In the genomic region with DNA sequence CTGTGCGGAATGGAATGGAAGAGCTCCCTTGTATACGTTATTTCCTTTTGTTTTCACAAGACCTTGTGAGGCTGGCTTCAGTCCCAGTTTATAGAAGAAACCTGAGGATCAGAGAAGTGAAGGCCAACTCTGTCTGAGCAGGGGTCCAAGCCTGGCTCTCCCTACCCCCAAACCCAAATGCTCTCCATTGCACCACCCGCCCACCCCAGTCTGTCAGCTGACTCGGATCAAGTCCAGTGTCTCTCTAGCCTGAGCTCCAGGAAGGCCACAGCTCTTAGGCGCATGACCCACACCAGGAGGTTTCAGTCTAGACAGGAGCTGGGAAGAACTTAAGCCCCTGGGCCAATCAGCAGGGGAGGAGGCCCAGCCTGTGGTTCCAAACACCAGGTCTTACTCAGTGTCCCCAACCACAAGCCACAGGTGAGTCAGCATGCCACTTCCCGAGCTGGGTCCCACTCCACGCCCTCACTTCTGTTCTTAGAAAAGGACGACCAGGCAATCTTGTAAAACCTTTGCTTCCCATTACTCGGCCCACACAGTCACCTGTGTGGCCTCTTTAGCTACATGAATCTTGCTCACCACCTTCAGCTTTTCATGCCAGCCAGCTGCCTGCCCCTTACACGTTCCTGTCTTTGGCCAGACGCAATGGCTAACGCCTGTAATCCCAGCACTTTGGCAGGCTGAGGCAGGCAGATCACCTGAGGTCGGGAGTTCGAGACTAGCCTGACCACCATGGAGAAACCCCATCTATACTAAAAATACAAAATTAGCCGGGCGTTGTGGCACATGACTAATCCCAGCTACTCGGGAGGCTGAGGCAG, we compare ENCODE assay signal across 8 cellular contexts. TPM values are rescaled to one million over a fixed set of nuclear protein-coding genes. Genes with fewer than 3 reads are reported as not detected.
A peak's percentile ranks its signal among the peaks of the same experiment; 100 is the strongest.
DNase-seq lines count a peak whose midpoint lies in the region; ATAC-seq, FAIRE-seq and TF ChIP-seq lines count a peak whose summit lies in the region.

No MANE protein-coding gene starts in this region.

- no peak for TF ChIP-seq EP300 in SK-N-SH (IDR thresholded peaks at IDR 0.05; ENCODE audit: borderline replicate concordance in 1 of 2, low read depth in 1 of 2, low read length in 1 of 2)

- TF ChIP-seq CTCF in SK-N-SH (IDR thresholded peaks at IDR 0.05) (no peak), kidney epithelial cell (IDR thresholded peaks at IDR 0.05; ENCODE audit: insufficient read depth, low read length, poor library complexity, severe bottlenecking) (no peak)

- H3F3A ChIP-seq in SK-N-SH (replicated peaks; ENCODE audit: insufficient read depth) = peaks cover 2% of the 10 kb centered on the region

- ATAC-seq in HG03064 (IDR thresholded peaks at IDR 0.05; ENCODE audit: low read depth, unreplicated experiment) = peak; percentile 34

- no peaks in the 10 kb centered on the region for H3K9me3 ChIP-seq in SK-N-SH

- H3K4me1 Mint-ChIP-seq in activated naive CD8-positive, alpha-beta T cell (ENCODE audit: low read depth) = peaks cover 78% of the 10 kb centered on the region

- H2AFZ ChIP-seq in SK-N-SH (ENCODE audit: low read depth) = no peak overlapping the region

- H3K36me3 Mint-ChIP-seq in activated naive CD8-positive, alpha-beta T cell = peaks cover 4% of the 10 kb centered on the region

- CTCF ChIA-PET in SK-N-SH (lab: Yijun Ruan, JAX) = interaction anchor here (1.0 to 1.6 kb wide), 3 partner anchors 22 to 115 kb away, joined by 3 to 4 read pairs (median 3); partner anchors contain the start of gene CKLF

- H3K27ac ChIP-seq in SK-N-SH (ENCODE audit: low read depth in 2 of 2, low read length in 1 of 2) = peak overlapping the region in 1 of 2 experiments; percentile 17; a peak in 1 of 4 replicates

- DNase-seq in GM18507 (ENCODE audit: extremely low spot score, insufficient read length, low read depth) (peak; percentile 54), SK-N-SH (no peak), kidney epithelial cell (ENCODE audit: low read depth) (peak; percentile 97), NCI-H1436 (lab: John Stamatoyannopoulos, UW) (no peak), NCI-H2196 (lab: John Stamatoyannopoulos, UW; ENCODE audit: unreplicated experiment) (no peak)
- DNase-seq in stimulated activated CD8-positive, alpha-beta memory T cell treated with anti-CD3 and anti-CD28 coated beads, Interleukin-2, amount 100 ng/mL, for 48 hours (ENCODE audit: low read depth in 2 of 2) = peak; percentile 88 to 95

- no peaks in the 10 kb centered on the region for H3K9me3 Mint-ChIP-seq in activated naive CD8-positive, alpha-beta T cell (ENCODE audit: low read depth)

- H3K27me3 ChIP-seq in SK-N-SH (ENCODE audit: insufficient read depth) = no peaks in the 10 kb centered on the region
- H3K27me3 ChIP-seq in kidney epithelial cell (ENCODE audit: control insufficient read depth, insufficient read depth, low read length) = no peaks in the 10 kb centered on the region

- H3K4me3 ChIP-seq in SK-N-SH (ENCODE audit: low read depth in 2 of 2, low read length in 1 of 2) (no peak overlapping the region), kidney epithelial cell (ENCODE audit: low read depth, low read length) (no peak overlapping the region)

- TF ChIP-seq RAD21 in SK-N-SH (IDR thresholded peaks at IDR 0.05; ENCODE audit: low read length) = no peak

- no peak overlapping the region for H3K9ac ChIP-seq in SK-N-SH

- no peaks in the 10 kb centered on the region for H3K79me2 ChIP-seq in SK-N-SH (ENCODE audit: insufficient read depth)

- H3K4me1 ChIP-seq in SK-N-SH (ENCODE audit: control insufficient read depth in 1 of 2, insufficient read depth in 2 of 2, low read depth in 1 of 2, low read length in 1 of 2) = peaks cover 4 to 5% of the 10 kb centered on the region in 2 experiments; a peak in 3 of 4 replicates

- peaks cover 0 to 13% of the 10 kb centered on the region in 2 experiments for H3K36me3 ChIP-seq in SK-N-SH (replicated peaks in 1 of 2; ENCODE audit: control insufficient read depth in 1 of 2, insufficient read depth in 2 of 2, low read length in 1 of 2)
- peaks cover 2% of the 10 kb centered on the region for H3K36me3 ChIP-seq in kidney epithelial cell (ENCODE audit: control insufficient read depth, insufficient read depth, low read length)

- FAIRE-seq in GM18507 (lab: Jason Lieb, UNC) = peak; percentile 95

- H4K20me1 ChIP-seq in SK-N-SH (ENCODE audit: insufficient read depth) = no peaks in the 10 kb centered on the region

- peak overlapping the region; percentile 94 for H3K27ac Mint-ChIP-seq in activated naive CD8-positive, alpha-beta T cell

- H3K27me3 Mint-ChIP-seq in activated naive CD8-positive, alpha-beta T cell = no peaks in the 10 kb centered on the region

- H3K4me3 Mint-ChIP-seq in activated naive CD8-positive, alpha-beta T cell = peak overlapping the region; percentile 81

- 72% methylated on average over 16 of the region's 17 CpGs for WGBS in SK-N-SH (ENCODE audit: low lambda C conversion rate)

- no peaks in the 10 kb centered on the region for H3K9me2 ChIP-seq in SK-N-SH

- H3K4me2 ChIP-seq in SK-N-SH = peak overlapping the region; percentile 19; the same call in 1 of the 2 replicates

- POLR2A ChIA-PET in SK-N-SH (lab: Yijun Ruan, JAX) = no interaction called here

TF ChIP-seq in SK-N-SH, 30 proteins besides CTCF, POLR2A, EP300 and RAD21:
- TF ChIP-seq FOSL2 (IDR thresholded peaks at IDR 0.05; ENCODE audit: borderline replicate concordance, low read depth) (peak; percentile 28; the same call in 1 of the 2 replicates), RCOR1 (IDR thresholded peaks at IDR 0.05; ENCODE audit: low read length) (no peak)

RNA-seq across cellular contexts. Expression of gene TK2, which starts 27.8 kb away (rescaled TPM):
- polyA plus RNA-seq in SK-N-SH (2012; rRNA removed) = 25.2 and 37.6 TPM in 2 replicates
- polyA plus RNA-seq in SK-N-SH (2012; cell fraction: cytosol; rRNA removed) = 27.7 and 28.2 TPM in 2 replicates
- 64.2 and 80.0 TPM in 2 replicates for polyA plus RNA-seq in SK-N-SH (2012; cell fraction: nucleus; rRNA removed)
- 25.2 and 25.7 TPM in 2 replicates for total RNA-seq in kidney epithelial cell

RNA-seq across cellular contexts. Expression of gene CKLF, which starts 30.2 kb away (rescaled TPM):
- polyA plus RNA-seq in SK-N-SH (2012; rRNA removed) = 179 and 211 TPM in 2 replicates
- 185 and 194 TPM in 2 replicates for polyA plus RNA-seq in SK-N-SH (2012; cell fraction: cytosol; rRNA removed)
- polyA plus RNA-seq in SK-N-SH (2012; cell fraction: nucleus; rRNA removed) = 42.3 and 65.4 TPM in 2 replicates
- 120 and 129 TPM in 2 replicates for total RNA-seq in kidney epithelial cell

RNA-seq across cellular contexts. Expression of gene CMTM1, which starts 44.1 kb away (rescaled TPM):
- 3.1 and 3.7 TPM in 2 replicates for polyA plus RNA-seq in SK-N-SH (2012; rRNA removed)
- 1.0 and 2.3 TPM in 2 replicates for polyA plus RNA-seq in SK-N-SH (2012; cell fraction: cytosol; rRNA removed)
- polyA plus RNA-seq in SK-N-SH (2012; cell fraction: nucleus; rRNA removed) = 3.1 and 3.2 TPM in 2 replicates
- total RNA-seq in kidney epithelial cell = 4.3 and 9.0 TPM in 2 replicates

RNA-seq across cellular contexts. Expression of gene CMTM2, which starts 57.1 kb away (rescaled TPM):
- polyA plus RNA-seq in SK-N-SH (2012; rRNA removed) = not detected in 2 replicates
- polyA plus RNA-seq in SK-N-SH (2012; cell fraction: cytosol; rRNA removed) = 0.07 TPM in 1 of 2 replicates, not detected in the other
- 0.39 and 0.46 TPM in 2 replicates for polyA plus RNA-seq in SK-N-SH (2012; cell fraction: nucleus; rRNA removed)
- 0.54 and 1.4 TPM in 2 replicates for total RNA-seq in kidney epithelial cell

Comparison
In these comparisons a context has a peak if more than half of its experiments do, and no peak if none do; other contexts are left out.
1. DNase-seq: peak in GM18507 (single experiment), kidney epithelial cell (single experiment) and stimulated activated CD8-positive, alpha-beta memory T cell treated with anti-CD3 and anti-CD28 coated beads, Interleukin-2, amount 100 ng/mL, for 48 hours (2 of 2); none in SK-N-SH (single experiment), NCI-H1436 (single experiment) and NCI-H2196 (single experiment).